Comparison of ENCODE assay signal across 29 cellular contexts in genomic region chr6:4188801-4189200, GRCh38.
"Had no signal": no experiment of that assay in that cellular context is flagged by ENCODE, and none has a peak within 500 bp of the region (broad histone marks: within the 10 kb centered on the region; RNA-seq: fewer than 3 reads in every experiment).

No MANE protein-coding gene starts in this region.

- H3K27ac ChIP-seq: colonic mucosa, epithelial cell of prostate, esophagus squamous epithelium, gastrocnemius medialis, heart right ventricle, left lung, lower lobe of right lung had no signal

- H3K27me3 ChIP-seq: colonic mucosa, esophagus squamous epithelium, gastrocnemius medialis, heart right ventricle, left lung had no signal

- H3K27ac Mint-ChIP-seq: dendritic cell treated with granulocyte-macrophage colony-stimulating factor and Interleukin-4, amounts not matched to agents 40 ng/mL and 50 ng/mL, for 4 days; effector memory CD8-positive, alpha-beta T cell; endodermal cell; memory B cell; naive thymus-derived CD4-positive, alpha-beta T cell had no signal

- H3K36me3 ChIP-seq: colonic mucosa, esophagus squamous epithelium, gastrocnemius medialis, heart right ventricle, left lung, lower lobe of right lung had no signal

- H3K9me3 Mint-ChIP-seq: dendritic cell treated with granulocyte-macrophage colony-stimulating factor and Interleukin-4, amounts not matched to agents 40 ng/mL and 50 ng/mL, for 4 days; effector memory CD8-positive, alpha-beta T cell; memory B cell had no signal

- H3K4me1 ChIP-seq: colonic mucosa, esophagus squamous epithelium, gastrocnemius medialis, heart right ventricle, left lung, lower lobe of right lung had no signal

- H3K4me1 Mint-ChIP-seq: memory B cell had no signal

- H3K4me3 Mint-ChIP-seq: dendritic cell treated with granulocyte-macrophage colony-stimulating factor and Interleukin-4, amounts not matched to agents 40 ng/mL and 50 ng/mL, for 4 days; effector memory CD8-positive, alpha-beta T cell; endodermal cell; memory B cell; naive thymus-derived CD4-positive, alpha-beta T cell had no signal

- ATAC-seq: effector memory CD8-positive, alpha-beta T cell; esophagus mucosa; gastrocnemius medialis; heart right ventricle; left cardiac atrium; left lung; left ventricle myocardium superior; lower lobe of right lung; naive thymus-derived CD4-positive, alpha-beta T cell had no signal

- H3K36me3 Mint-ChIP-seq: memory B cell; naive thymus-derived CD4-positive, alpha-beta T cell had no signal

- H3K9me3 ChIP-seq: colonic mucosa, esophagus squamous epithelium, gastrocnemius medialis, heart right ventricle, left lung, lower lobe of right lung had no signal

- DNase-seq: colonic mucosa; cortex of kidney; effector CD8-positive, alpha-beta T cell; effector memory CD8-positive, alpha-beta T cell; endodermal cell; erythroblast; esophagus squamous epithelium; foreskin fibroblast; foreskin melanocyte; gastrocnemius medialis; glutamatergic neuron; head of caudate nucleus; heart right ventricle; hippocampal formation; left cardiac atrium; left ventricle myocardium superior; lower lobe of right lung; mammary epithelial cell; mesendoderm; midbrain; naive thymus-derived CD4-positive, alpha-beta T cell had no signal

- H3K4me3 ChIP-seq: colonic mucosa, esophagus squamous epithelium, gastrocnemius medialis, heart right ventricle, left lung, lower lobe of right lung had no signal

- FAIRE-seq: endometrium, islet of Langerhans, keratinocyte had no signal
